Comparison of ENCODE assay signal across 15 cellular contexts in genomic region chr2:140916410-140916809, GRCh38.
DNase-seq lines count a peak whose midpoint lies in the region; ATAC-seq and TF ChIP-seq lines count a peak whose summit lies in the region.
"Had no signal": no experiment of that assay in that cellular context is flagged by ENCODE, and none has a peak within 500 bp of the region (broad histone marks: within the 10 kb centered on the region; RNA-seq: fewer than 3 reads in every experiment).

No MANE protein-coding gene starts in this region.

- H3K36me3 Mint-ChIP-seq in nephron progenitor cell (ENCODE audit: low read depth), result no peaks in the 10 kb centered on the region

- TF ChIP-seq CTCF in RWPE2 (IDR thresholded peaks at IDR 0.05; ENCODE audit: poor library complexity, severe bottlenecking) (no peak), epithelial cell of esophagus (IDR thresholded peaks at IDR 0.05; ENCODE audit: insufficient read depth, low read depth, low read length, missing control alignments) (no peak), left ventricle myocardium inferior (IDR thresholded peaks at IDR 0.05; ENCODE audit: borderline replicate concordance) (no peak), nephron progenitor cell (IDR thresholded peaks at IDR 0.05) (no peak)

- H3K4me3 ChIP-seq in RWPE2 (ENCODE audit: severe bottlenecking) (no peak overlapping the region), epithelial cell of esophagus (ENCODE audit: low read length) (no peak overlapping the region), left ventricle myocardium inferior (no peak overlapping the region)
- H3K4me3 ChIP-seq: GM12878, GM23248 had no signal

- no peak overlapping the region for H3K4me3 Mint-ChIP-seq in nephron progenitor cell
- H3K4me3 Mint-ChIP-seq: B cell; CD4-positive, alpha-beta T cell had no signal

- H3K36me3 ChIP-seq in RWPE2 (ENCODE audit: low read depth) (no peaks in the 10 kb centered on the region), left ventricle myocardium inferior (no peaks in the 10 kb centered on the region)

- DNase-seq in HPDE6-E6E7 (ENCODE audit: extremely low spot score) (peak; percentile 1), RWPE2 (ENCODE audit: low spot score) (no peak), epithelial cell of esophagus (ENCODE audit: low read depth) (peak; percentile 74), renal cortical epithelial cell (ENCODE audit: low read depth) (peak; percentile 83), left ventricle myocardium inferior (no peak), nephron progenitor cell (no peak)
- DNase-seq: C1 segment of cervical spinal cord; Calu3; CD4-positive, alpha-beta T cell; DMS 273 treated with DMSO at 0.1 percent for 48 hours; GM23248 had no signal

- H3K27ac Mint-ChIP-seq in nephron progenitor cell, result no peak overlapping the region
- H3K27ac Mint-ChIP-seq: B cell; CD4-positive, alpha-beta T cell had no signal

- H3K27me3 Mint-ChIP-seq in nephron progenitor cell (ENCODE audit: low read depth, poor library complexity), result no peaks in the 10 kb centered on the region
- H3K27me3 Mint-ChIP-seq: B cell; CD4-positive, alpha-beta T cell had no signal

- H3K9me3 ChIP-seq in RWPE2 (ENCODE audit: severe bottlenecking) (no peaks in the 10 kb centered on the region), left ventricle myocardium inferior (replicated peaks) (no peaks in the 10 kb centered on the region)

- no peaks in the 10 kb centered on the region for H3K4me1 Mint-ChIP-seq in nephron progenitor cell
- H3K4me1 Mint-ChIP-seq: B cell had no signal

- H3K27me3 ChIP-seq in RWPE2 (ENCODE audit: insufficient read depth, poor library complexity, severe bottlenecking), result no peaks in the 10 kb centered on the region
- H3K27me3 ChIP-seq in left ventricle myocardium inferior (ENCODE audit: low read depth), result no peaks in the 10 kb centered on the region

- no peaks in the 10 kb centered on the region for H3K4me1 ChIP-seq in RWPE2 (ENCODE audit: insufficient read depth, poor library complexity, severe bottlenecking)
- no peaks in the 10 kb centered on the region for H3K4me1 ChIP-seq in left ventricle myocardium inferior

- H3K27ac ChIP-seq in RWPE2 (ENCODE audit: poor library complexity, severe bottlenecking) (no peak overlapping the region), left ventricle myocardium inferior (replicated peaks) (no peak overlapping the region)
- H3K27ac ChIP-seq: GM23248 had no signal

- intact Hi-C loops in left ventricle myocardium inferior (cut with micrococcal nuclease), result no loop called here

- no peaks in the 10 kb centered on the region for H3K9me3 Mint-ChIP-seq in nephron progenitor cell

- ATAC-seq in RWPE2 (ENCODE audit: low read depth) (peak; percentile 76), HG02763 (IDR thresholded peaks at IDR 0.05; ENCODE audit: unreplicated experiment) (no peak)
- ATAC-seq: GM12878, HepG2 had no signal

Comparison
In these comparisons a context has a peak if more than half of its experiments do, and no peak if none do; other contexts are left out.
1. DNase-seq: peak in HPDE6-E6E7 (single experiment), epithelial cell of esophagus (single experiment) and renal cortical epithelial cell (single experiment); none in RWPE2 (single experiment), left ventricle myocardium inferior (single experiment) and nephron progenitor cell (single experiment).